In genomic region chr19:18000480-18000980, GRCh38 we compare ENCODE assay signal across 8 cellular contexts. TPM values are rescaled to one million over a fixed set of nuclear protein-coding genes. Genes with fewer than 3 reads are reported as not detected.
A peak's percentile ranks its signal among the peaks of the same experiment; 100 is the strongest.
DNase-seq lines count a peak whose midpoint lies in the region; ATAC-seq, FAIRE-seq and TF ChIP-seq lines count a peak whose summit lies in the region.

No MANE protein-coding gene starts in this region.

- H3K56ac ChIP-seq in IMR-90 (ENCODE audit: extremely low read depth, insufficient read depth, low read length) = no peak overlapping the region

- TF ChIP-seq RAD21 in IMR-90 (IDR thresholded peaks at IDR 0.05; ENCODE audit: low read length) = no peak

- CTCF ChIA-PET in CD8-positive, alpha-beta T cell (lab: Charles Lee) = interaction anchor here (1.5 to 20.0 kb wide), 3 partner anchors 26 to 99 kb away, joined by 4 to 510 read pairs (median 4); partner anchors contain the start of gene CCDC124
- CTCF ChIA-PET in IMR-90 (lab: Yijun Ruan, JAX) = no interaction called here

- no TSS peak for BruUV-seq in IMR-90 (replicated peaks; lab: Mats Ljungman, UMichigan)

- H4K91ac ChIP-seq in IMR-90 (ENCODE audit: insufficient read depth, low read depth, low read length) = peak overlapping the region; percentile 54

- H3K9me1 ChIP-seq in IMR-90 (ENCODE audit: insufficient read depth, low read length) = no peaks in the 10 kb centered on the region; the same call in 1 of the 2 replicates

- peaks cover 9 to 10% of the 10 kb centered on the region in 2 experiments; a peak in 2 of 4 replicates for H3K79me1 ChIP-seq in IMR-90 (ENCODE audit: low read depth in 1 of 2, low read length in 2 of 2)

- peak overlapping the region; percentile 47; the same call in 1 of the 2 replicates for H3K4me2 ChIP-seq in IMR-90 (ENCODE audit: low read depth, low read length)

- peak overlapping the region; percentile 67 for H3K4ac ChIP-seq in IMR-90 (ENCODE audit: low read depth, low read length)

- H2BK120ac ChIP-seq in IMR-90 (ENCODE audit: low read depth, low read length) = peak overlapping the region; percentile 33

- no peaks in the 10 kb centered on the region for H3K9me3 Mint-ChIP-seq in CD8-positive, alpha-beta T cell
- H3K9me3 Mint-ChIP-seq in nephron progenitor cell = no peaks in the 10 kb centered on the region

- FAIRE-seq in bronchial epithelial cell (lab: Jason Lieb, UNC) (no peak), H54 (lab: Jason Lieb, UNC) (no peak)

- no peaks in the 10 kb centered on the region for H3K9me3 ChIP-seq in CD8-positive, alpha-beta T cell (ENCODE audit: low read length)
- H3K9me3 ChIP-seq in IMR-90 (ENCODE audit: control insufficient read depth, insufficient read depth, low read length) = no peaks in the 10 kb centered on the region

- peak overlapping the region; percentile 94 for H2AFZ ChIP-seq in IMR-90 (replicated peaks; ENCODE audit: low read length, poor library complexity)

- in situ Hi-C loops in IMR-90 (cut with MboI; ENCODE audit: low sequenced_read_pairs) = no loop called here

- H2BK5ac ChIP-seq in IMR-90 (ENCODE audit: low read depth, low read length, poor library complexity, severe bottlenecking) = peak overlapping the region; percentile 12

- WGBS in IMR-90 (ENCODE audit: extremely low coverage in 2 of 2, insufficient read length in 1 of 2), 2 experiments = 22% methylated on average over 12 of the region's 21 CpGs; no CpG with 5 or more reads in 1 of the 2 experiments

- H3K27me3 ChIP-seq in CD8-positive, alpha-beta T cell (ENCODE audit: insufficient read depth, low read length) = no peaks in the 10 kb centered on the region
- no peaks in the 10 kb centered on the region; the same call in 1 of the 2 replicates for H3K27me3 ChIP-seq in IMR-90 (ENCODE audit: control insufficient read depth, insufficient read depth, low read length)
- no peaks in the 10 kb centered on the region for H3K27me3 ChIP-seq in bronchial epithelial cell (ENCODE audit: control insufficient read depth, insufficient read depth, low read length)

- peak overlapping the region; percentile 30 for H4K5ac ChIP-seq in IMR-90 (ENCODE audit: low read depth, low read length)

- H3K27ac Mint-ChIP-seq in CD8-positive, alpha-beta T cell = peak overlapping the region; percentile 98
- H3K27ac Mint-ChIP-seq in nephron progenitor cell = peak overlapping the region; percentile 64

- H3K4me3 Mint-ChIP-seq in CD8-positive, alpha-beta T cell = peak overlapping the region; percentile 92
- peak overlapping the region; percentile 81 for H3K4me3 Mint-ChIP-seq in nephron progenitor cell

- dilution Hi-C loops in IMR-90 (cut with HindIII; ENCODE audit: low sequenced_read_pairs, unreplicated experiment) = no loop called here

- H3K18ac ChIP-seq in IMR-90 (ENCODE audit: low read depth, low read length) = peak overlapping the region; percentile 16

- peak overlapping the region; percentile 66; the same call in 1 of the 2 replicates for H3K14ac ChIP-seq in IMR-90 (replicated peaks; ENCODE audit: low read depth, low read length)

- H3K27ac ChIP-seq in CD8-positive, alpha-beta T cell (ENCODE audit: low read depth, low read length) = peak overlapping the region; percentile 94
- H3K27ac ChIP-seq in IMR-90 (ENCODE audit: insufficient read depth, low read length) = peak overlapping the region; percentile 5; the same call in 1 of the 2 replicates

- DNase-seq in CD8-positive, alpha-beta T cell = peak in 1 of 7 experiments; percentile 60
- DNase-seq in IMR-90 = no peak
- no peak for DNase-seq in bronchial epithelial cell (ENCODE audit: low read depth)
- DNase-seq in nephron progenitor cell = no peak
- no peak for DNase-seq in H54 (ENCODE audit: insufficient read length, low spot score)
- no peak for DNase-seq in effector CD4-positive, alpha-beta T cell
- DNase-seq in islet precursor cell = no peak

- peak overlapping the region; percentile 91 to 92 for H4K8ac ChIP-seq in IMR-90 (ENCODE audit: low read depth in 2 of 2, low read length in 2 of 2)

- peak overlapping the region; percentile 61; the same call in 1 of the 3 replicates for H2BK15ac ChIP-seq in IMR-90 (ENCODE audit: low read depth, low read length)

- peaks cover 9% of the 10 kb centered on the region for H3K36me3 Mint-ChIP-seq in CD8-positive, alpha-beta T cell
- H3K36me3 Mint-ChIP-seq in nephron progenitor cell (ENCODE audit: low read depth) = no peaks in the 10 kb centered on the region

- ATAC-seq in CD8-positive, alpha-beta T cell = peak; percentile 0
- ATAC-seq in IMR-90 (ENCODE audit: low read depth) (no peak), GM21367 (IDR thresholded peaks at IDR 0.05; ENCODE audit: unreplicated experiment) (no peak)

- no peaks in the 10 kb centered on the region for H4K20me1 ChIP-seq in IMR-90 (ENCODE audit: insufficient read depth, low read length)

- peak overlapping the region; percentile 44 for H2AK9ac ChIP-seq in IMR-90 (replicated peaks; ENCODE audit: low read depth, low read length, poor library complexity)

- H3K36me3 ChIP-seq in CD8-positive, alpha-beta T cell (ENCODE audit: insufficient read depth, low read length) = no peaks in the 10 kb centered on the region
- H3K36me3 ChIP-seq in IMR-90 (ENCODE audit: control insufficient read depth, insufficient read depth, low read length) = no peaks in the 10 kb centered on the region
- no peaks in the 10 kb centered on the region for H3K36me3 ChIP-seq in bronchial epithelial cell (ENCODE audit: control insufficient read depth, insufficient read depth, low read length)

- peaks cover 32% of the 10 kb centered on the region for H3K4me1 Mint-ChIP-seq in CD8-positive, alpha-beta T cell (ENCODE audit: low read depth)
- H3K4me1 Mint-ChIP-seq in nephron progenitor cell = peaks cover 5% of the 10 kb centered on the region

- H3K9ac ChIP-seq in IMR-90 (ENCODE audit: low read depth, low read length) = no peak overlapping the region

- intact Hi-C loops in CD8-positive, alpha-beta T cell (cut with DNase I, micrococcal nuclease) = loop anchor here (1.0 to 10.0 kb wide), 5 partner anchors 68 to 294 kb away; partner anchors contain the start of genes CCDC124 (in 1 of the 2), PIK3R2 (in 1 of the 2) and RPL18A (in 1 of the 2)
- intact Hi-C loops in IMR-90 (cut with micrococcal nuclease) = loop anchor here (10.0 kb wide), 1 partner anchor 154 kb away; the partner anchor contains the start of gene PIK3R2

- H2AK5ac ChIP-seq in IMR-90 (ENCODE audit: low read depth, low read length) = no peak overlapping the region

- peaks cover 29% of the 10 kb centered on the region for H3K4me1 ChIP-seq in CD8-positive, alpha-beta T cell (ENCODE audit: insufficient read depth, low read length)
- H3K4me1 ChIP-seq in IMR-90 (ENCODE audit: control insufficient read depth, insufficient read depth, low read length) = no peaks in the 10 kb centered on the region

- POLR2A ChIA-PET in CD8-positive, alpha-beta T cell (lab: Charles Lee) = interaction anchor here (0.6 to 3.4 kb wide), 17 partner anchors 13 to 280 kb away, joined by 3 to 27 read pairs (median 6); partner anchors contain the start of genes CCDC124, FCHO1, JUND and PIK3R2
- POLR2A ChIA-PET in IMR-90 (lab: Charles Lee; ENCODE audit: unreplicated experiment) = interaction anchor here (0.9 kb wide), 1 partner anchor 141 kb away, joined by 3 read pairs; no protein-coding TSS in a partner anchor

- TF ChIP-seq POLR2A in IMR-90 (IDR thresholded peaks at IDR 0.05; ENCODE audit: low read depth, low read length) (no peak), H54 (IDR thresholded peaks at IDR 0.05; ENCODE audit: low read depth, low read length) (no peak)

- H3K4me3 ChIP-seq in CD8-positive, alpha-beta T cell (ENCODE audit: low read depth, low read length) = peak overlapping the region; percentile 53
- H3K4me3 ChIP-seq in IMR-90 (ENCODE audit: insufficient read depth, low read depth, low read length) (peak overlapping the region; percentile 63), bronchial epithelial cell (ENCODE audit: low read depth, low read length) (peak overlapping the region; percentile 85)

- TF ChIP-seq CTCF in CD8-positive, alpha-beta T cell (IDR thresholded peaks at IDR 0.05) = no peak
- TF ChIP-seq CTCF in IMR-90 (conservative IDR thresholded peaks at IDR 0.05; ENCODE audit: low read depth, low read length) (no peak), bronchial epithelial cell (IDR thresholded peaks at IDR 0.05; ENCODE audit: insufficient read depth, low read length, severe bottlenecking) (no peak), nephron progenitor cell (IDR thresholded peaks at IDR 0.05) (no peak)

- H3K27me3 Mint-ChIP-seq in CD8-positive, alpha-beta T cell (ENCODE audit: low read depth) = no peaks in the 10 kb centered on the region
- H3K27me3 Mint-ChIP-seq in nephron progenitor cell (ENCODE audit: low read depth, poor library complexity) = peaks cover 42% of the 10 kb centered on the region

- H3K23ac ChIP-seq in IMR-90 (ENCODE audit: low read depth, low read length) = no peak overlapping the region

- H2BK20ac ChIP-seq in IMR-90 (ENCODE audit: low read depth, low read length) = no peak overlapping the region

TF ChIP-seq in IMR-90, 13 proteins besides CTCF, POLR2A, EP300 and RAD21 (continues in another document):
- TF ChIP-seq RFX5 (IDR thresholded peaks at IDR 0.05; ENCODE audit: low read depth, low read length) (no peak), SMC3 (IDR thresholded peaks at IDR 0.05; ENCODE audit: low read depth, low read length) (no peak), MAFK (IDR thresholded peaks at IDR 0.05; ENCODE audit: low read depth, low read length) (no peak), MAZ (IDR thresholded peaks at IDR 0.05; ENCODE audit: borderline replicate concordance, low read depth, low read length) (no peak), ELK1 (IDR thresholded peaks at IDR 0.05; ENCODE audit: borderline replicate concordance, low read depth, low read length) (no peak), BHLHE40 (IDR thresholded peaks at IDR 0.05; ENCODE audit: low read depth, low read length) (no peak)

RNA-seq across cellular contexts. Expression of gene ARRDC2, which starts 7.4 kb away (rescaled TPM):
- 100 to 1,000 TPM; 288 to 303 TPM for total RNA-seq in CD8-positive, alpha-beta T cell
- total RNA-seq in IMR-90 (2012; rRNA removed) (1.4 and 1.9 TPM in 2 replicates), bronchial epithelial cell (6.1 and 7.2 TPM in 2 replicates)
- 4.5 and 4.9 TPM in 2 replicates for polyA plus RNA-seq in IMR-90 (2012; rRNA removed)
- 1.7 and 6.3 TPM in 2 replicates for polyA plus RNA-seq in IMR-90 (2012; cell fraction: cytosol; rRNA removed)
- 11.8 and 32.4 TPM in 2 replicates for polyA plus RNA-seq in IMR-90 (2012; cell fraction: nucleus; rRNA removed; ENCODE audit: low replicate concordance)

RNA-seq across cellular contexts. Expression of gene KCNN1, which starts 33.6 kb away (rescaled TPM):
- not detected for total RNA-seq in CD8-positive, alpha-beta T cell
- total RNA-seq in IMR-90 (2012; rRNA removed) = under 0.01 TPM in 1 of 2 replicates, not detected in the other
- 0.09 and 0.36 TPM in 2 replicates for polyA plus RNA-seq in IMR-90 (2012; rRNA removed)
- polyA plus RNA-seq in IMR-90 (2012; cell fraction: cytosol; rRNA removed) = 0.02 and 0.40 TPM in 2 replicates
- 0.10 and 0.17 TPM in 2 replicates for polyA plus RNA-seq in IMR-90 (2012; cell fraction: nucleus; rRNA removed; ENCODE audit: low replicate concordance)
- total RNA-seq in bronchial epithelial cell = not detected in 2 replicates

Comparison
In these comparisons a context has a peak if more than half of its experiments do, and no peak if none do; other contexts are left out.
1. RNA of gene ARRDC2, which starts 7.4 kb away (total RNA-seq): 288 to 303 TPM in CD8-positive, alpha-beta T cell; 6.1 to 7.2 TPM in bronchial epithelial cell and 1.4 to 1.9 TPM in IMR-90; every median in the first group is over 10 times any median in the second.
2. Peak in every context shown above with its lines, with median percentiles within 50 percentile points of each other: H3K4me3 ChIP-seq.